ENCODE assay signal across 8 cellular contexts in genomic region chr3:143207338-143207961, GRCh38.
DNase-seq lines count a peak whose midpoint lies in the region; ATAC-seq and TF ChIP-seq lines count a peak whose summit lies in the region.

No MANE protein-coding gene starts in this region.

- no peaks in the 10 kb centered on the region for H3K27me3 Mint-ChIP-seq in activated CD4-positive, alpha-beta memory T cell treated with anti-CD3 and anti-CD28 coated beads for 36 hours
- no peaks in the 10 kb centered on the region for H3K27me3 Mint-ChIP-seq in activated CD4-positive, alpha-beta memory T cell treated with anti-CD3 and anti-CD28 coated beads, Interleukin-2, amount 10 ng/mL, durations not matched to agents 7 days and 5 days

- TF ChIP-seq CTCF in OCI-LY7 (conservative IDR thresholded peaks at IDR 0.05; ENCODE audit: low read length), result no peak

- no peak overlapping the region for H3K14ac ChIP-seq in mesenchymal stem cell (ENCODE audit: low read length in 2 of 2)

- H3K4ac ChIP-seq in mesenchymal stem cell (ENCODE audit: low read depth in 1 of 2, low read length in 2 of 2), result no peak overlapping the region

- no peak overlapping the region for H2BK5ac ChIP-seq in mesenchymal stem cell (ENCODE audit: low read depth, low read length, poor library complexity, severe bottlenecking)

- ATAC-seq in HG02852 (IDR thresholded peaks at IDR 0.05; ENCODE audit: unreplicated experiment), result peak; percentile 85

- peak overlapping the region; percentile 26 to 27 for H3K18ac ChIP-seq in mesenchymal stem cell (ENCODE audit: low read depth in 1 of 2, low read length in 2 of 2)

- POLR2A ChIA-PET in activated CD4-positive, alpha-beta memory T cell treated with anti-CD3 and anti-CD28 coated beads for 36 hours (lab: Charles Lee), result no interaction called here
- POLR2A ChIA-PET in activated CD4-positive, alpha-beta memory T cell treated with anti-CD3 and anti-CD28 coated beads, Interleukin-2, amount 10 ng/mL, durations not matched to agents 7 days and 5 days (lab: Charles Lee), result no interaction called here
- POLR2A ChIA-PET in OCI-LY7 (lab: Charles Lee), result interaction anchor here (0.7 to 2.4 kb wide), 7 partner anchors 9 to 169 kb away, joined by 3 to 20 read pairs (median 3); no protein-coding TSS in a partner anchor

- H2AK5ac ChIP-seq in mesenchymal stem cell (ENCODE audit: low read length, severe bottlenecking), result no peak overlapping the region

- H3K79me2 ChIP-seq in OCI-LY7 (ENCODE audit: insufficient read depth, low read depth, low read length), result no peaks in the 10 kb centered on the region

- no peaks in the 10 kb centered on the region for H3K79me1 ChIP-seq in mesenchymal stem cell (replicated peaks; ENCODE audit: low read length, poor library complexity, severe bottlenecking)

- CTCF ChIA-PET in activated CD4-positive, alpha-beta memory T cell treated with anti-CD3 and anti-CD28 coated beads for 36 hours (lab: Charles Lee), result no interaction called here
- CTCF ChIA-PET in activated CD4-positive, alpha-beta memory T cell treated with anti-CD3 and anti-CD28 coated beads, Interleukin-2, amount 10 ng/mL, durations not matched to agents 7 days and 5 days (lab: Charles Lee), result interaction anchor here (0.7 kb wide), 1 partner anchor 170 kb away, joined by 3 read pairs; no protein-coding TSS in a partner anchor
- CTCF ChIA-PET in OCI-LY7 (lab: Charles Lee; ENCODE audit: unreplicated experiment), result interaction anchor here (0.7 to 1.0 kb wide), 2 partner anchors 9 to 12 kb away, joined by 3 read pairs; no protein-coding TSS in a partner anchor

- H3K4me3 ChIP-seq in OCI-LY7 (ENCODE audit: low read depth, low read length, poor library complexity, severe bottlenecking) (peak overlapping the region; percentile 18), mesenchymal stem cell (ENCODE audit: insufficient read depth in 1 of 2, low read depth in 1 of 2, low read length in 2 of 2) (no peak overlapping the region)

- H2BK15ac ChIP-seq in mesenchymal stem cell (ENCODE audit: low read depth, poor library complexity, severe bottlenecking), result no peak overlapping the region

- H3K27ac Mint-ChIP-seq in activated CD4-positive, alpha-beta memory T cell treated with anti-CD3 and anti-CD28 coated beads for 36 hours, result no peak overlapping the region
- no peak overlapping the region for H3K27ac Mint-ChIP-seq in activated CD4-positive, alpha-beta memory T cell treated with anti-CD3 and anti-CD28 coated beads, Interleukin-2, amount 10 ng/mL, durations not matched to agents 7 days and 5 days

- no peak overlapping the region for H3K4me3 Mint-ChIP-seq in activated CD4-positive, alpha-beta memory T cell treated with anti-CD3 and anti-CD28 coated beads for 36 hours
- H3K4me3 Mint-ChIP-seq in activated CD4-positive, alpha-beta memory T cell treated with anti-CD3 and anti-CD28 coated beads, Interleukin-2, amount 10 ng/mL, durations not matched to agents 7 days and 5 days, result no peak overlapping the region

- H3K4me1 Mint-ChIP-seq in activated CD4-positive, alpha-beta memory T cell treated with anti-CD3 and anti-CD28 coated beads for 36 hours (ENCODE audit: low read depth), result no peaks in the 10 kb centered on the region
- peaks cover 8% of the 10 kb centered on the region for H3K4me1 Mint-ChIP-seq in activated CD4-positive, alpha-beta memory T cell treated with anti-CD3 and anti-CD28 coated beads, Interleukin-2, amount 10 ng/mL, durations not matched to agents 7 days and 5 days

- H3K9me3 Mint-ChIP-seq in activated CD4-positive, alpha-beta memory T cell treated with anti-CD3 and anti-CD28 coated beads for 36 hours, result peaks cover 8% of the 10 kb centered on the region
- H3K9me3 Mint-ChIP-seq in activated CD4-positive, alpha-beta memory T cell treated with anti-CD3 and anti-CD28 coated beads, Interleukin-2, amount 10 ng/mL, durations not matched to agents 7 days and 5 days, result no peaks in the 10 kb centered on the region

- intact Hi-C loops in activated CD4-positive, alpha-beta memory T cell treated with anti-CD3 and anti-CD28 coated beads for 36 hours (cut with micrococcal nuclease), result no loop called here
- intact Hi-C loops in OCI-LY7 (cut with micrococcal nuclease; ENCODE audit: unreplicated experiment), result loop anchor here (1.0 to 5.0 kb wide), 2 partner anchors 13 to 85 kb away; no protein-coding TSS in a partner anchor

- H3K9ac ChIP-seq in mesenchymal stem cell (ENCODE audit: low read length), result no peak overlapping the region

- H3K36me3 ChIP-seq in OCI-LY7 (ENCODE audit: insufficient read depth, low read length) (no peaks in the 10 kb centered on the region; the same call in 1 of the 2 replicates), mesenchymal stem cell (ENCODE audit: control insufficient read depth in 1 of 2, insufficient read depth in 2 of 2, low read depth in 1 of 2, low read length in 2 of 2) (no peaks in the 10 kb centered on the region)

- H3K4me1 ChIP-seq in OCI-LY7 (ENCODE audit: insufficient read depth, low read length, poor library complexity, severe bottlenecking) (peaks cover 49% of the 10 kb centered on the region), mesenchymal stem cell (ENCODE audit: control insufficient read depth, insufficient read depth, low read depth, low read length) (peaks cover 4% of the 10 kb centered on the region)

- no peak overlapping the region for H4K91ac ChIP-seq in mesenchymal stem cell (ENCODE audit: low read length)

- H3K9me3 ChIP-seq in OCI-LY7 (ENCODE audit: low read length) (peaks cover 16% of the 10 kb centered on the region), mesenchymal stem cell (ENCODE audit: control insufficient read depth, low read length) (peaks cover 3% of the 10 kb centered on the region)

- H2BK120ac ChIP-seq in mesenchymal stem cell (ENCODE audit: low read depth, low read length), result peak overlapping the region; percentile 23

- 86% methylated on average over 1 of the region's 1 CpG for WGBS in mesenchymal stem cell

- H3K36me3 Mint-ChIP-seq in activated CD4-positive, alpha-beta memory T cell treated with anti-CD3 and anti-CD28 coated beads for 36 hours, result no peaks in the 10 kb centered on the region
- H3K36me3 Mint-ChIP-seq in activated CD4-positive, alpha-beta memory T cell treated with anti-CD3 and anti-CD28 coated beads, Interleukin-2, amount 10 ng/mL, durations not matched to agents 7 days and 5 days (ENCODE audit: low read depth), result no peaks in the 10 kb centered on the region

- DNase-seq in activated CD4-positive, alpha-beta memory T cell treated with anti-CD3 and anti-CD28 coated beads for 36 hours, result peak; percentile 30
- DNase-seq in activated CD4-positive, alpha-beta memory T cell treated with anti-CD3 and anti-CD28 coated beads, Interleukin-2, amount 10 ng/mL, durations not matched to agents 7 days and 5 days, result no peak
- peak; percentile 92 for DNase-seq in OCI-LY7 (ENCODE audit: low spot score)
- DNase-seq in mesenchymal stem cell, result peak; percentile 43
- no peak for DNase-seq in activated effector memory CD4-positive, alpha-beta T cell treated with anti-CD3 and anti-CD28 coated beads, Interleukin-2, amount 50 U/mL, for 16 hours
- DNase-seq in hippocampal formation (lab: John Stamatoyannopoulos, UW), result no peak
- DNase-seq in activated T-cell treated with anti-CD3 and anti-CD28 coated beads for 4 hours, result no peak

- H3K27ac ChIP-seq in OCI-LY7 (ENCODE audit: low read depth, low read length, poor library complexity, severe bottlenecking) (peak overlapping the region; percentile 72), mesenchymal stem cell (ENCODE audit: low read length, poor library complexity, severe bottlenecking) (peak overlapping the region; percentile 95)

- H3K4me2 ChIP-seq in OCI-LY7 (ENCODE audit: low read length) (peak overlapping the region; percentile 63), mesenchymal stem cell (ENCODE audit: low read length, poor library complexity, severe bottlenecking) (no peak overlapping the region)

- H3K9me2 ChIP-seq in OCI-LY7 (ENCODE audit: insufficient read depth, low read length), result no peaks in the 10 kb centered on the region

- H3K27me3 ChIP-seq in mesenchymal stem cell (ENCODE audit: control insufficient read depth in 1 of 2, insufficient read depth in 1 of 2, low read length in 2 of 2), result no peaks in the 10 kb centered on the region

- H2BK12ac ChIP-seq in mesenchymal stem cell (ENCODE audit: low read length in 2 of 2), result peak overlapping the region in 1 of 2 experiments; percentile 67

- no peak overlapping the region for H3K23ac ChIP-seq in mesenchymal stem cell (ENCODE audit: low read length in 2 of 2)

- no peaks in the 10 kb centered on the region for H4K20me1 ChIP-seq in OCI-LY7 (ENCODE audit: insufficient read depth, low read length)

- peak overlapping the region; percentile 58; the same call in 1 of the 2 replicates for H2AFZ ChIP-seq in OCI-LY7 (ENCODE audit: low read length)
- no peak overlapping the region for H2AFZ ChIP-seq in mesenchymal stem cell (ENCODE audit: low read depth, low read length)

- H4K8ac ChIP-seq in mesenchymal stem cell (ENCODE audit: low read length), result no peak overlapping the region

- BruUV-seq in OCI-LY7 (replicated peaks; lab: Mats Ljungman, UMichigan), result no TSS peak

Comparison
In these comparisons a context has a peak if more than half of its experiments do, and no peak if none do; other contexts are left out.
1. DNase-seq: peak in activated CD4-positive, alpha-beta memory T cell treated with anti-CD3 and anti-CD28 coated beads for 36 hours (single experiment), OCI-LY7 (single experiment) and mesenchymal stem cell (single experiment); none in activated CD4-positive, alpha-beta memory T cell treated with anti-CD3 and anti-CD28 coated beads, Interleukin-2, amount 10 ng/mL, durations not matched to agents 7 days and 5 days (single experiment), activated effector memory CD4-positive, alpha-beta T cell treated with anti-CD3 and anti-CD28 coated beads, Interleukin-2, amount 50 U/mL, for 16 hours (single experiment), hippocampal formation (0 of 2) and activated T-cell treated with anti-CD3 and anti-CD28 coated beads for 4 hours (single experiment).